In the genomic region with DNA sequence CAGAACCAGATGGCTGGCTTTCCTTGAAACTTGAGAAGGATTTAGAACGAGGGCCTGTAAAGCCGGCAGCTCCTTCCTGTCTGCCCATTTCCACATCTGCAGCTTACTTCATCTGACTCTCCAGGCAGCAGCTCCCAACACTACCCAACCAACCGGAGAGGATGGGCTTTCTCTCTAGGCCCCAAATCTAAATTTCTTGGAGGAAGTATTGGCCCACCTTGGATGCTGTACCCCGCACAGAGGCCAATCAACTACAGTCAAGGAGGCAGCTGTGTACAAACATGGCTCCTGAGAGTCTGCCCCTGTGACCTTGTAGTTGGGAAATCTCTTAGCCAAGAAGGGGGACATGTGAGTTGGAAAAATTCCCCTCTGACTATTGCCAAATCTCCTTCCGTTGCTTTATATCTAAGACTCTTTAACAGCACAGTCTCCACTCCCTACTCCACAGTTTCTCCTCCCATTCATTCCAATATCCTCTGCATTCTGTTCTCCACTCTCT, we compare ENCODE assay signal across 11 cellular contexts. TPM values are rescaled to one million over a fixed set of nuclear protein-coding genes. Genes with fewer than 3 reads are reported as not detected.
DNase-seq lines count a peak whose midpoint lies in the region; ATAC-seq, FAIRE-seq and TF ChIP-seq lines count a peak whose summit lies in the region.
"Had no signal": no experiment of that assay in that cellular context is flagged by ENCODE, and none has a peak within 500 bp of the region (broad histone marks: within the 10 kb centered on the region; RNA-seq: fewer than 3 reads in every experiment).

No MANE protein-coding gene starts in this region.

- H2BK20ac ChIP-seq in H1 (ENCODE audit: low read length) = no peak overlapping the region

- H2BK120ac ChIP-seq in H1 (replicated peaks; ENCODE audit: low read depth, low read length) = no peak overlapping the region

- TF ChIP-seq EP300 in H1 (IDR thresholded peaks at IDR 0.05; ENCODE audit: borderline replicate concordance in 1 of 2, low read depth in 2 of 2, low read length in 2 of 2) = no peak

- no peaks in the 10 kb centered on the region for H3K36me3 ChIP-seq in H1 (ENCODE audit: control insufficient read depth in 2 of 4, insufficient read depth in 4 of 4, low read length in 3 of 4)
- no peaks in the 10 kb centered on the region for H3K36me3 ChIP-seq in neural progenitor cell

- H4K20me1 ChIP-seq in H1 (replicated peaks in 1 of 2; ENCODE audit: control insufficient read depth in 1 of 2, insufficient read depth in 2 of 2, low read length in 2 of 2) (no peaks in the 10 kb centered on the region), neural progenitor cell (ENCODE audit: low read depth) (no peaks in the 10 kb centered on the region)

- POLR2A ChIA-PET in H1 (lab: Charles Lee; ENCODE audit: partially characterized antibody) = interaction anchor here (1.6 kb wide), 1 partner anchor 10 kb away, joined by 4 read pairs; no protein-coding TSS in a partner anchor

- H3K27me3 ChIP-seq in H1 (replicated peaks in 1 of 4; ENCODE audit: control insufficient read depth in 3 of 4, extremely low read depth in 1 of 4, insufficient read depth in 3 of 4, low read length in 3 of 4) (no peaks in the 10 kb centered on the region), neural progenitor cell (no peaks in the 10 kb centered on the region)

- peaks cover 6% of the 10 kb centered on the region for H3K27me3 Mint-ChIP-seq in neural progenitor cell (ENCODE audit: insufficient read depth, low read depth)
- H3K27me3 Mint-ChIP-seq: activated naive CD8-positive, alpha-beta T cell treated with anti-CD3 and anti-CD28 coated beads for 36 hours had no signal

- no peak overlapping the region for H2BK5ac ChIP-seq in H1 (ENCODE audit: low read depth, low read length)

- CTCF ChIA-PET in H1 (lab: Charles Lee; ENCODE audit: partially characterized antibody) = no interaction called here

- H3K56ac ChIP-seq in H1 (replicated peaks; ENCODE audit: insufficient read length, low read depth, low read length) = no peak overlapping the region

- H3K4me1 ChIP-seq in H1 (replicated peaks in 1 of 4; ENCODE audit: control insufficient read depth in 3 of 4, insufficient read depth in 4 of 4, low read length in 3 of 4) = peaks cover 3 to 10% (median 4%) of the 10 kb centered on the region in 4 experiments; a peak in 4 of 7 replicates
- peaks cover 30% of the 10 kb centered on the region for H3K4me1 ChIP-seq in neural progenitor cell

- H3K4me3 ChIP-seq in H1 (ENCODE audit: extremely low read depth in 1 of 4, insufficient read depth in 2 of 4, low read depth in 3 of 4, low read length in 4 of 4) (no peak overlapping the region), neural progenitor cell (no peak overlapping the region)

- TF ChIP-seq CTCF in H1 (IDR thresholded peaks at IDR 0.05; ENCODE audit: control extremely low read depth in 1 of 3, insufficient read depth in 1 of 3, low read depth in 1 of 3, low read length in 3 of 3) (no peak), neural progenitor cell (IDR thresholded peaks at IDR 0.05) (no peak)

- no peak overlapping the region for H2BK12ac ChIP-seq in H1 (ENCODE audit: low read depth, low read length)

- no peak for TF ChIP-seq RAD21 in H1 (IDR thresholded peaks at IDR 0.05 in 1 of 2, conservative IDR thresholded peaks at IDR 0.05 in 1 of 2; ENCODE audit: low read depth in 2 of 2, low read length in 2 of 2)

- no peak for TF ChIP-seq POLR2A in H1 (IDR thresholded peaks at IDR 0.05; ENCODE audit: control extremely low read depth in 1 of 2, low read depth in 2 of 2, low read length in 2 of 2)

- peaks cover 23% of the 10 kb centered on the region for H3K4me1 Mint-ChIP-seq in neural progenitor cell

- H3K4me2 ChIP-seq in H1 (ENCODE audit: insufficient read depth in 1 of 2, low read depth in 2 of 2, low read length in 2 of 2) (no peak overlapping the region), neural progenitor cell (peak overlapping the region; percentile 30)

- DNase-seq in CD1c-positive myeloid dendritic cell (ENCODE audit: extremely low spot score) (peak; percentile 54), NCI-H2107 (lab: John Stamatoyannopoulos, UW) (peak; percentile 70), H1 (ENCODE audit: low read depth in 1 of 2, low spot score in 2 of 2) (peak in 1 of 2 experiments; percentile 28), neural progenitor cell (ENCODE audit: low spot score) (no peak), NCI-H1048 (lab: John Stamatoyannopoulos, UW) (no peak), head of caudate nucleus (no peak)
- DNase-seq: activated naive CD8-positive, alpha-beta T cell treated with anti-CD3 and anti-CD28 coated beads for 36 hours; DND-41 had no signal

- no peaks in the 10 kb centered on the region for H3K79me1 ChIP-seq in H1 (ENCODE audit: low read depth, low read length)

- intact Hi-C loops in head of caudate nucleus (cut with DNase I) = no loop called here

- H3K23me2 ChIP-seq in H1 (ENCODE audit: low read depth, low read length) = no peaks in the 10 kb centered on the region

- H3K9me3 ChIP-seq in H1 (ENCODE audit: insufficient read depth in 2 of 2, low read depth in 1 of 2, low read length in 1 of 2) (no peaks in the 10 kb centered on the region), neural progenitor cell (ENCODE audit: low read depth) (no peaks in the 10 kb centered on the region)

- no peak overlapping the region for H3K23ac ChIP-seq in H1 (ENCODE audit: insufficient read length)

- no peak overlapping the region for H3K27ac Mint-ChIP-seq in neural progenitor cell
- H3K27ac Mint-ChIP-seq: activated naive CD8-positive, alpha-beta T cell treated with anti-CD3 and anti-CD28 coated beads for 36 hours had no signal

- no peak overlapping the region for H3K9ac ChIP-seq in H1 (replicated peaks in 1 of 4; ENCODE audit: extremely low read depth in 1 of 4, low read depth in 3 of 4, low read length in 3 of 4)
- no peak overlapping the region for H3K9ac ChIP-seq in neural progenitor cell

- 89% methylated on average over 5 of the region's 5 CpGs; no CpG with 5 or more reads in 1 of the 2 experiments for whole genome bisulfite sequencing in H1 (ENCODE audit: extremely low coverage in 1 of 2, insufficient coverage in 1 of 2, insufficient read length in 1 of 2, insufficient replicate concordance in 2 of 2, low coverage in 1 of 2, low lambda C conversion rate in 2 of 2, missing lambda C conversion rate in 1 of 2), 2 experiments

- no peak for FAIRE-seq in H1 (lab: Jason Lieb, UNC)
- FAIRE-seq: keratinocyte had no signal

- peaks cover 4% of the 10 kb centered on the region for H3K36me3 Mint-ChIP-seq in neural progenitor cell
- H3K36me3 Mint-ChIP-seq: activated naive CD8-positive, alpha-beta T cell treated with anti-CD3 and anti-CD28 coated beads for 36 hours had no signal

- no peak overlapping the region for H4K5ac ChIP-seq in H1 (ENCODE audit: insufficient read length, low read depth, low read length)

- H3K14ac ChIP-seq in H1 (ENCODE audit: insufficient read length) = no peak overlapping the region

- no peak overlapping the region for H4K8ac ChIP-seq in H1 (ENCODE audit: extremely low read depth, insufficient read depth, low read length)

- no peak overlapping the region for H2AK5ac ChIP-seq in H1 (ENCODE audit: low read depth, low read length)

- no peak overlapping the region for H4K91ac ChIP-seq in H1 (replicated peaks; ENCODE audit: insufficient read length, low read length)

- H2AFZ ChIP-seq in H1 (ENCODE audit: low read length) = 0 out of 2 replicates have a peak overlapping the region, but pooled peaks have one; percentile 64
- no peak overlapping the region for H2AFZ ChIP-seq in neural progenitor cell (replicated peaks)

- H2BK15ac ChIP-seq in H1 (ENCODE audit: low read length) = no peak overlapping the region

- H3K27ac ChIP-seq in H1 (ENCODE audit: low read depth, low read length) (no peak overlapping the region), neural progenitor cell (no peak overlapping the region)

- no peaks in the 10 kb centered on the region for H3F3A ChIP-seq in neural progenitor cell (ENCODE audit: low read depth)

- H3K79me2 ChIP-seq in H1 (ENCODE audit: control insufficient read depth in 1 of 2, insufficient read depth in 2 of 2, low read length in 2 of 2) (no peaks in the 10 kb centered on the region), neural progenitor cell (ENCODE audit: low read depth) (no peaks in the 10 kb centered on the region)

- H3K4ac ChIP-seq in H1 (replicated peaks; ENCODE audit: insufficient read length, low read depth, low read length) = no peak overlapping the region

- no peak overlapping the region for H3K4me3 Mint-ChIP-seq in neural progenitor cell
- H3K4me3 Mint-ChIP-seq: activated naive CD8-positive, alpha-beta T cell treated with anti-CD3 and anti-CD28 coated beads for 36 hours had no signal

- peaks cover 10% of the 10 kb centered on the region for H3K9me3 Mint-ChIP-seq in neural progenitor cell

- no peak overlapping the region for H3K18ac ChIP-seq in H1 (ENCODE audit: extremely low read depth, low read length)

- ATAC-seq in GM18517 (IDR thresholded peaks at IDR 0.05; ENCODE audit: unreplicated experiment) = no peak
- ATAC-seq in GM21360 (IDR thresholded peaks at IDR 0.05; ENCODE audit: unreplicated experiment) = no peak

TF ChIP-seq in H1, 55 proteins besides CTCF, POLR2A, EP300 and RAD21:
- TF ChIP-seq TBP (IDR thresholded peaks at IDR 0.05; ENCODE audit: low read depth, low read length) = no peak
- TF ChIP-seq PHF8 (conservative IDR thresholded peaks at IDR 0.05; ENCODE audit: low read depth, low read length) = no peak
- TF ChIP-seq HDAC2 (IDR thresholded peaks at IDR 0.05; ENCODE audit: borderline replicate concordance in 1 of 2, low read depth in 2 of 2, low read length in 2 of 2) = no peak
- no peak for TF ChIP-seq BRCA1 (IDR thresholded peaks at IDR 0.05; ENCODE audit: low read depth, low read length)
- no peak for TF ChIP-seq NRF1 (IDR thresholded peaks at IDR 0.05; ENCODE audit: low read depth, low read length)
- TF ChIP-seq BACH1 (IDR thresholded peaks at IDR 0.05; ENCODE audit: low read length) = no peak
- no peak for TF ChIP-seq ATF3 (IDR thresholded peaks at IDR 0.05; ENCODE audit: insufficient read depth, low read depth, low read length)

RNA-seq across cellular contexts. Expression of gene ACAP2, which starts 8.0 kb away (rescaled TPM):
- total RNA-seq in H1 (2021; fragmentation: NEBNext Ultra II Directional; extraction: Animal tissue kit (Norgen Biotek cat#: 25700)) = 35.1 and 37.3 TPM in 2 replicates
- polyA plus RNA-seq in H1 (2011; rRNA removed) = 5.6 and 7.7 TPM in 2 replicates
- 10.5 TPM for polyA plus RNA-seq in H1 (2011; cell fraction: cytosol; rRNA removed)
- polyA plus RNA-seq in H1 (2011; cell fraction: nucleus; rRNA removed) = 7.2 TPM
- 7.3 to 17.6 TPM (median 11.4 TPM) in 4 replicates for polyA plus RNA-seq in H1 (2012, experiment 1 of 2)
- polyA plus RNA-seq in H1 (2012, experiment 2 of 2) = 0.59 TPM
- 18.2 TPM for polyA plus RNA-seq in H1 (2013, experiment 1 of 2)
- 16.6 TPM for polyA plus RNA-seq in H1 (2013, experiment 2 of 2)
- 30.3 and 42.8 TPM in 2 replicates for polyA minus RNA-seq in H1 (2011; rRNA and poly(A)+ RNA removed)
- polyA minus RNA-seq in H1 (2011; cell fraction: cytosol; rRNA and poly(A)+ RNA removed) = 31.2 TPM
- 53.4 TPM for polyA minus RNA-seq in H1 (2011; cell fraction: nucleus; rRNA and poly(A)+ RNA removed)
- 54.7 and 68.4 TPM in 2 replicates for total RNA-seq in neural progenitor cell (ENCODE audit: low replicate concordance)

Comparison
In these comparisons a context has a peak if more than half of its experiments do, and no peak if none do; other contexts are left out.
1. DNase-seq: peak in CD1c-positive myeloid dendritic cell (single experiment) and NCI-H2107 (single experiment); none in neural progenitor cell (single experiment), NCI-H1048 (single experiment) and head of caudate nucleus (0 of 42).